In the genomic region with DNA sequence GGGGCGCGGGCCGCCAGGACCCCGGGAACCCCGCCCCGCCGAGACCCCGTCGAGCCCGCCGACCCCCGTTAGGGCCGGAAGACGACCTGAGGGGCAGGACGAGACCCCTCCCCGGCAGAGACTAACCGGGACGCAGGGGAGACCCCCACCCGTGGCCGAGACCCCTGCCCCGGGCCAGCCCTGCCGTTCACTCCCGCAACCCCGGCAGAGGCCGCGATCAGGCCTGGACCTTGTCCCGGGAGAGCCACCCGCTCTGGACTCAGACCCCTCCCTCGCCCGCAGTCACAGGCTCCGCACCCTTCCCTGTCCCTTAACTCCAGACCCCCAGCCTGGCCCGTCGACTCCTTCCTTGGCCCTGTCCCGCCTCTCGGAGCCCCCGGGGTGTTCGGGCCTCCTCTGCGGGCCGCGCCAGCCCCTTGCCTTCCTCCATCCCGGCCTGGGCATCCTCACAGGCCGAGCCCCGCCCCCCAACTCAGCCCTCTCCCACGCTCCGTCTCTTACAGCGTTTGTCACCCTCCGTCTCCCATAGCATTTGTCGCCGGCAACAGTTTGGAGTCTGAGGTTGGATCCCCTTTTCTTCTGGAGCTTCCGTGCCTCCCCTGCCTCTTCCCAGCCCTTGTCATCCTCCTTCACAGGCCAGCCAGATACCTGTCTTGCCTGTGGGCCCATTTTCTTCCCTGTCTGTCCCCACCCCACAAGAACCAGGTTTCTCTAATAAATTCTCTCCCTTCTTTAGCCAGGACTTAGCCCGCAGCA, we compare ENCODE assay signal across 8 cellular contexts. TPM values are rescaled to one million over a fixed set of nuclear protein-coding genes. Genes with fewer than 3 reads are reported as not detected.
DNase-seq lines count a peak whose midpoint lies in the region; ATAC-seq, FAIRE-seq and TF ChIP-seq lines count a peak whose summit lies in the region.

No MANE protein-coding gene starts in this region.

- TF ChIP-seq RAD21 in GM12878 (IDR thresholded peaks at IDR 0.05; ENCODE audit: insufficient read depth, low read depth, low read length) (no peak), liver (IDR thresholded peaks at IDR 0.05) (no peak)

- H3K27me3 ChIP-seq in Caco-2 (replicated peaks; ENCODE audit: control insufficient read depth, insufficient read depth, low read length) (no peaks in the 10 kb centered on the region), GM12878 (replicated peaks in 1 of 2; ENCODE audit: control insufficient read depth in 2 of 2, insufficient read depth in 2 of 2, low read length in 1 of 2) (no peaks in the 10 kb centered on the region), liver (ENCODE audit: control insufficient read depth in 4 of 4, insufficient read depth in 4 of 4, low read length in 3 of 4) (no peaks in the 10 kb centered on the region), testis (no peaks in the 10 kb centered on the region)

- TF ChIP-seq CTCF in Caco-2 (IDR thresholded peaks at IDR 0.05; ENCODE audit: insufficient read depth in 1 of 2, low read depth in 1 of 2, low read length in 1 of 2, severe bottlenecking in 1 of 2, unreplicated experiment in 1 of 2) (no peak), GM12878 (IDR thresholded peaks at IDR 0.05 in 2 of 3, conservative IDR thresholded peaks at IDR 0.05 in 1 of 3; ENCODE audit: control insufficient read depth in 2 of 3, extremely low read depth in 1 of 3, insufficient read depth in 1 of 3, low read depth in 3 of 3, low read length in 3 of 3) (no peak), liver (IDR thresholded peaks at IDR 0.05; ENCODE audit: low read depth, low read length, missing input control) (no peak), testis (IDR thresholded peaks at IDR 0.05) (no peak)

- ATAC-seq in GM12878 (no peak), GM18873 (IDR thresholded peaks at IDR 0.05; ENCODE audit: low FRiP score, unreplicated experiment) (no peak), GM18868 (IDR thresholded peaks at IDR 0.05; ENCODE audit: unreplicated experiment) (no peak)

- H3K79me2 ChIP-seq in GM12878 (ENCODE audit: control insufficient read depth, insufficient read depth, low read length): no peaks in the 10 kb centered on the region

- peaks cover 21% of the 10 kb centered on the region for H3K4me1 Mint-ChIP-seq in Caco-2 (ENCODE audit: low read depth, unreplicated experiment)

- no peaks in the 10 kb centered on the region for H4K20me1 ChIP-seq in GM12878 (ENCODE audit: control insufficient read depth, insufficient read depth)

- peaks cover 15% of the 10 kb centered on the region for H3K4me1 ChIP-seq in Caco-2
- peaks cover 33% of the 10 kb centered on the region for H3K4me1 ChIP-seq in GM12878 (ENCODE audit: control insufficient read depth, insufficient read depth, low read length)
- H3K4me1 ChIP-seq in liver (ENCODE audit: control insufficient read depth in 4 of 4, insufficient read depth in 4 of 4, low read length in 3 of 4): peaks cover 27 to 61% (median 52%) of the 10 kb centered on the region in 4 donors
- H3K4me1 ChIP-seq in testis: peaks cover 20% of the 10 kb centered on the region

- peak overlapping the region; percentile 16 for H3K27ac Mint-ChIP-seq in Caco-2 (ENCODE audit: unreplicated experiment)

- no peak for FAIRE-seq in GM12878 (lab: Jason Lieb, UNC)

- no peak for TF ChIP-seq POLR2A in GM12878 (IDR thresholded peaks at IDR 0.05; ENCODE audit: low read depth, low read length)
- TF ChIP-seq POLR2A in testis (IDR thresholded peaks at IDR 0.05): no peak

- H3K27me3 Mint-ChIP-seq in Caco-2 (ENCODE audit: insufficient read depth, unreplicated experiment): no peaks in the 10 kb centered on the region

- POLR2A ChIA-PET in Caco-2 (lab: Charles Lee) (interaction anchor here (0.5 to 1.9 kb wide), 18 partner anchors 9 to 1698 kb away, joined by 3 to 11 read pairs (median 4); partner anchors contain the start of genes OPRL1, PPDPF, RGS19 and SAMD10), GM12878 (lab: Charles Lee) (interaction anchor here (0.5 to 3.0 kb wide), 5 partner anchors 10 to 535 kb away, joined by 3 to 11 read pairs (median 6); partner anchors contain the start of genes OPRL1 and RGS19)

- BruUV-seq in Caco-2 (replicated peaks; lab: Mats Ljungman, UMichigan) (TSS peak; percentile 78), GM12878 (replicated peaks; lab: Mats Ljungman, UMichigan) (TSS peak; percentile 74)

- RAD21 ChIA-PET in GM12878 (lab: Charles Lee; ENCODE audit: unreplicated experiment): interaction anchor here (1.0 to 2.3 kb wide), 7 partner anchors 16 to 198 kb away, joined by 3 to 8 read pairs (median 5); partner anchors contain the start of genes OPRL1, RGS19, TPD52L2 and UCKL1

- WGBS in GM12878 (ENCODE audit: insufficient coverage, insufficient replicate concordance, low lambda C conversion rate, missing lambda C conversion rate): 4% methylated on average over 51 of the region's 51 CpGs
- 2% methylated on average over 51 of the region's 51 CpGs for WGBS in liver
- 1% methylated on average over 31 to 44 of the region's 51 CpGs for WGBS in testis, 2 donors

- no peaks in the 10 kb centered on the region for H3K9me3 ChIP-seq in Caco-2
- no peaks in the 10 kb centered on the region for H3K9me3 ChIP-seq in GM12878 (replicated peaks; ENCODE audit: control insufficient read depth, insufficient read depth, low read length)
- H3K9me3 ChIP-seq in liver (ENCODE audit: control insufficient read depth in 4 of 4, low read length in 3 of 4): no peaks in the 10 kb centered on the region
- H3K9me3 ChIP-seq in testis: no peaks in the 10 kb centered on the region

- SMC1A ChIA-PET in GM12878 (lab: Charles Lee; ENCODE audit: uncharacterized antibody, unreplicated experiment): interaction anchor here (1.1 to 2.1 kb wide), 4 partner anchors 9 to 56 kb away, joined by 3 to 8 read pairs (median 6); partner anchors contain the start of gene RGS19

- H3K27ac ChIP-seq in GM12878 (ENCODE audit: control insufficient read depth, insufficient read depth) (peak overlapping the region; percentile 48), liver (ENCODE audit: low read depth in 1 of 2, low read length in 2 of 2) (peak overlapping the region; percentile 64 to 74), testis (peak overlapping the region; percentile 65 to 85)

- peak overlapping the region; percentile 65; the same call in 1 of the 2 replicates for H2AFZ ChIP-seq in GM12878 (ENCODE audit: control insufficient read depth, low read depth, low read length)

- intact Hi-C loops in Caco-2 (cut with micrococcal nuclease; ENCODE audit: unreplicated experiment): loop anchor here (1.0 to 10.0 kb wide), 5 partner anchors 14 to 169 kb away; partner anchors contain the start of genes DNAJC5, PRPF6, RGS19 and SOX18
- intact Hi-C loops in GM12878 (cut with micrococcal nuclease; ENCODE audit: unreplicated experiment): loop anchor here (2.0 kb wide), 1 partner anchor 15 kb away; the partner anchor contains the start of gene RGS19
- intact Hi-C loops in testis (cut with DNase I; ENCODE audit: low total_unique reads): no loop called here

- DNase-seq in Caco-2 (peak in 1 of 2 experiments; percentile 59), GM12878 (ENCODE audit: low read depth, low spot score) (no peak), testis (peak; percentile 69), T-helper 9 cell (no peak)
- no peak for DNase-seq in Jurkat, Clone E6-1 (ENCODE audit: low read depth, low spot score)

- peak overlapping the region; percentile 85 for H3K4me2 ChIP-seq in GM12878 (ENCODE audit: control insufficient read depth, insufficient read depth)

- in situ Hi-C loops in GM12878 (cut with MboI): no loop called here

- H3K36me3 ChIP-seq in Caco-2 (ENCODE audit: control insufficient read depth, insufficient read depth, low read length) (no peaks in the 10 kb centered on the region), GM12878 (ENCODE audit: control insufficient read depth in 2 of 2, insufficient read depth in 2 of 2, low read length in 1 of 2) (no peaks in the 10 kb centered on the region), liver (ENCODE audit: control insufficient read depth in 4 of 4, insufficient read depth in 3 of 4, low read depth in 1 of 4, low read length in 3 of 4) (no peaks in the 10 kb centered on the region), testis (ENCODE audit: low read depth, missing control alignments) (no peaks in the 10 kb centered on the region)

- H3K9me3 Mint-ChIP-seq in Caco-2 (ENCODE audit: unreplicated experiment): no peaks in the 10 kb centered on the region

- H3K4me3 Mint-ChIP-seq in Caco-2 (ENCODE audit: unreplicated experiment): peak overlapping the region; percentile 81

- H3K4me3 ChIP-seq in Caco-2 (ENCODE audit: low read depth, low read length) (peak overlapping the region; percentile 74), GM12878 (peak overlapping the region; percentile 74), liver (ENCODE audit: low read depth in 1 of 3, low read length in 3 of 3) (peak overlapping the region; percentile 71 to 89 (median 83)), testis (peak overlapping the region; percentile 86 to 91)
- H3K4me3 ChIP-seq in Jurkat, Clone E6-1 (ENCODE audit: low read length): peak overlapping the region; percentile 67

- CTCF ChIA-PET in Caco-2 (lab: Charles Lee) (interaction anchor here (0.6 to 6.2 kb wide), 18 partner anchors 7 to 526 kb away, joined by 3 to 101 read pairs (median 6); partner anchors contain the start of genes C20orf204, LKAAEAR1, OPRL1 and PRPF6), GM12878 (lab: Yijun Ruan, JAX) (interaction anchor here (1.0 to 1.4 kb wide), 5 partner anchors 15 to 83 kb away, joined by 3 to 7 read pairs (median 5); partner anchors contain the start of gene PRPF6)

- H3K36me3 Mint-ChIP-seq in Caco-2 (ENCODE audit: insufficient read depth, unreplicated experiment): no peaks in the 10 kb centered on the region

- H3K9ac ChIP-seq in GM12878 (ENCODE audit: control insufficient read depth, insufficient read depth, low read length) (peak overlapping the region; percentile 82), liver (ENCODE audit: low read depth in 1 of 2, low read length in 2 of 2) (peak overlapping the region; percentile 52 to 85)

- no peak for TF ChIP-seq EP300 in GM12878 (IDR thresholded peaks at IDR 0.05; ENCODE audit: borderline replicate concordance in 1 of 2, control insufficient read depth in 1 of 2, low read depth in 2 of 2, low read length in 2 of 2)

RNA-seq across cellular contexts. Expression of gene TCEA2, which starts 0.6 kb away (rescaled TPM):
- 39.9 and 48.3 TPM in 2 replicates for total RNA-seq in Caco-2 (2022)
- 42.6 TPM for polyA plus RNA-seq in Jurkat, Clone E6-1 (2012; ENCODE audit: insufficient read depth, insufficient read length)
- 10.1 and 12.7 TPM in 2 replicates for total RNA-seq in GM12878 (2013; cell fraction: nucleolus; rRNA removed)
- total RNA-seq in GM12878 (2014; rRNA removed): 13.4 and 17.2 TPM in 2 replicates
- 8.8 and 9.3 TPM in 2 replicates for total RNA-seq in GM12878 (2014; rRNA removed; fragmentation: Illumina TruSeq; extraction: Trizol)
- 38.0 and 42.5 TPM in 2 replicates for total RNA-seq in GM12878 (2021)
- 23.0 TPM for polyA plus RNA-seq in GM12878 (2011; ENCODE audit: low read depth)
- 11.4 and 13.2 TPM in 2 replicates for polyA plus RNA-seq in GM12878 (2011; rRNA removed)
- 25.9 and 26.5 TPM in 2 replicates for polyA plus RNA-seq in GM12878 (2011; cell fraction: cytosol; rRNA removed)
- polyA plus RNA-seq in GM12878 (2011; cell fraction: nucleus; rRNA removed): 84.3 and 88.7 TPM in 2 replicates
- polyA plus RNA-seq in GM12878 (2012): 27.4 and 30.3 TPM in 2 replicates
- polyA plus RNA-seq in GM12878 (2014; fragmentation: Illumina TruSeq; extraction: Trizol): 2.8 and 10.8 TPM in 2 replicates
- 10 to 100 TPM in 1 of 2 experiments, 1 to 10 TPM in 1; 3.4 to 12.3 TPM for polyA plus RNA-seq in GM12878 (2014; fragmentation: Nextera tagmentation; extraction: Ambion mirVana)
- 17.8 and 26.0 TPM in 2 replicates for polyA plus RNA-seq in GM12878 (2014; rRNA removed)
- polyA plus RNA-seq in GM12878 (2016; fragmentation: Nextera tagmentation; extraction: Ambion mirVana): 10 to 100 TPM; 21.2 to 22.0 TPM
- polyA minus RNA-seq in GM12878 (2011; rRNA and poly(A)+ RNA removed): 7.1 and 14.5 TPM in 2 replicates
- 6.0 and 6.2 TPM in 2 replicates for polyA minus RNA-seq in GM12878 (2011; cell fraction: cytosol; rRNA and poly(A)+ RNA removed)
- 15.2 and 18.4 TPM in 2 replicates for polyA minus RNA-seq in GM12878 (2011; cell fraction: nucleus; rRNA and poly(A)+ RNA removed)
- 1 to 10 TPM; 4.6 to 6.4 TPM for total RNA-seq in liver
- 10 to 100 TPM; 17.2 to 22.6 TPM for polyA plus RNA-seq in liver
- total RNA-seq in testis: 100 to 1,000 TPM in 1 of 2 donors, 10 to 100 TPM in 1; 94.5 to 126 TPM
- polyA plus RNA-seq in testis (ENCODE audit: insufficient read depth, low read depth, low replicate concordance): 171 TPM

RNA-seq across cellular contexts. Expression of gene SOX18, which starts 14.1 kb away (rescaled TPM):
- 0.44 and 0.84 TPM in 2 replicates for total RNA-seq in Caco-2 (2022)
- not detected for polyA plus RNA-seq in Jurkat, Clone E6-1 (2012; ENCODE audit: insufficient read depth, insufficient read length)
- total RNA-seq in GM12878 (2013; cell fraction: nucleolus; rRNA removed): 25.0 and 25.2 TPM in 2 replicates
- 0.16 and 0.28 TPM in 2 replicates for total RNA-seq in GM12878 (2014; rRNA removed)
- total RNA-seq in GM12878 (2014; rRNA removed; fragmentation: Illumina TruSeq; extraction: Trizol): 0.09 TPM in 2 replicates
- 5.6 TPM in 2 replicates for total RNA-seq in GM12878 (2021)
- polyA plus RNA-seq in GM12878 (2011; ENCODE audit: low read depth): 0.13 TPM
- polyA plus RNA-seq in GM12878 (2011; rRNA removed): 0.24 and 0.53 TPM in 2 replicates
- polyA plus RNA-seq in GM12878 (2011; cell fraction: cytosol; rRNA removed): 1.7 and 2.7 TPM in 2 replicates
- polyA plus RNA-seq in GM12878 (2011; cell fraction: nucleus; rRNA removed): 6.0 and 7.2 TPM in 2 replicates
- polyA plus RNA-seq in GM12878 (2012): 1.3 and 2.5 TPM in 2 replicates
- not detected in 2 replicates for polyA plus RNA-seq in GM12878 (2014; fragmentation: Illumina TruSeq; extraction: Trizol)
- polyA plus RNA-seq in GM12878 (2014; fragmentation: Nextera tagmentation; extraction: Ambion mirVana): under 1 TPM; 0.05 TPM
- 2.1 and 2.2 TPM in 2 replicates for polyA plus RNA-seq in GM12878 (2014; rRNA removed)
- polyA plus RNA-seq in GM12878 (2016; fragmentation: Nextera tagmentation; extraction: Ambion mirVana): not detected
- polyA minus RNA-seq in GM12878 (2011; rRNA and poly(A)+ RNA removed): 0.37 and 0.46 TPM in 2 replicates
- 5.1 and 8.3 TPM in 2 replicates for polyA minus RNA-seq in GM12878 (2011; cell fraction: cytosol; rRNA and poly(A)+ RNA removed)
- 1.6 and 3.3 TPM in 2 replicates for polyA minus RNA-seq in GM12878 (2011; cell fraction: nucleus; rRNA and poly(A)+ RNA removed)
- total RNA-seq in liver: 1 to 10 TPM; 2.1 to 3.1 TPM
- polyA plus RNA-seq in liver: 1 to 10 TPM; 1.1 to 5.8 TPM
- 10 to 100 TPM in 1 of 2 donors, 1 to 10 TPM in 1; 6.1 to 17.1 TPM for total RNA-seq in testis
- polyA plus RNA-seq in testis (ENCODE audit: insufficient read depth, low read depth, low replicate concordance): 7.9 TPM

RNA-seq across cellular contexts. Expression of gene RGS19, which starts 15.8 kb away (rescaled TPM):
- total RNA-seq in Caco-2 (2022) (29.3 and 34.3 TPM in 2 replicates), GM12878 (2014; rRNA removed) (56.0 and 62.4 TPM in 2 replicates), GM12878 (2014; rRNA removed; fragmentation: Illumina TruSeq; extraction: Trizol) (15.2 and 15.3 TPM in 2 replicates), GM12878 (2021) (47.1 and 51.0 TPM in 2 replicates), liver (10 to 100 TPM in 1 of 2 donors, 1 to 10 TPM in 1; 6.7 to 12.9 TPM), testis (10 to 100 TPM in 1 of 2 donors, 1 to 10 TPM in 1; 4.4 to 10.4 TPM)
- polyA plus RNA-seq in Jurkat, Clone E6-1 (2012; ENCODE audit: insufficient read depth, insufficient read length): 35.4 TPM
- 36.2 and 39.2 TPM in 2 replicates for total RNA-seq in GM12878 (2013; cell fraction: nucleolus; rRNA removed)
- polyA plus RNA-seq in GM12878 (2011; ENCODE audit: low read depth): 7.5 TPM
- polyA plus RNA-seq in GM12878 (2011; rRNA removed) (22.6 and 34.7 TPM in 2 replicates), GM12878 (2014; fragmentation: Illumina TruSeq; extraction: Trizol) (4.7 and 9.6 TPM in 2 replicates), GM12878 (2014; fragmentation: Nextera tagmentation; extraction: Ambion mirVana) (1 to 10 TPM in 1 of 2 experiments, under 1 TPM in 1; 0.82 to 3.3 TPM), GM12878 (2014; rRNA removed) (61.4 and 64.3 TPM in 2 replicates), GM12878 (2016; fragmentation: Nextera tagmentation; extraction: Ambion mirVana) (10 to 100 TPM; 45.0 to 53.5 TPM), liver (1 to 10 TPM; 4.9 to 5.9 TPM), testis (ENCODE audit: insufficient read depth, low read depth, low replicate concordance) (7.3 TPM)
- polyA plus RNA-seq in GM12878 (2011; cell fraction: cytosol; rRNA removed): 51.6 and 94.5 TPM in 2 replicates
- polyA plus RNA-seq in GM12878 (2011; cell fraction: nucleus; rRNA removed): 56.1 and 57.8 TPM in 2 replicates
- polyA plus RNA-seq in GM12878 (2012): 39.7 and 39.8 TPM in 2 replicates
- 21.4 and 38.2 TPM in 2 replicates for polyA minus RNA-seq in GM12878 (2011; rRNA and poly(A)+ RNA removed)
- 21.9 and 23.7 TPM in 2 replicates for polyA minus RNA-seq in GM12878 (2011; cell fraction: cytosol; rRNA and poly(A)+ RNA removed)
- polyA minus RNA-seq in GM12878 (2011; cell fraction: nucleus; rRNA and poly(A)+ RNA removed): 14.7 and 21.8 TPM in 2 replicates

RNA-seq across cellular contexts. Expression of gene OPRL1, which starts 16.3 kb away (rescaled TPM):
- total RNA-seq in Caco-2 (2022) (0.51 and 0.59 TPM in 2 replicates), GM12878 (2014; rRNA removed) (0.34 and 0.38 TPM in 2 replicates), GM12878 (2014; rRNA removed; fragmentation: Illumina TruSeq; extraction: Trizol) (0.09 and 0.14 TPM in 2 replicates), GM12878 (2021) (0.41 and 0.51 TPM in 2 replicates), liver (under 1 TPM; 0.42 to 0.79 TPM), testis (1 to 10 TPM; 6.0 to 7.7 TPM)
- 5.0 TPM for polyA plus RNA-seq in Jurkat, Clone E6-1 (2012; ENCODE audit: insufficient read depth, insufficient read length)
- total RNA-seq in GM12878 (2013; cell fraction: nucleolus; rRNA removed): 0.69 and 0.71 TPM in 2 replicates
- polyA plus RNA-seq in GM12878 (2011; ENCODE audit: low read depth): 0.29 TPM
- polyA plus RNA-seq in GM12878 (2011; rRNA removed) (0.14 and 0.38 TPM in 2 replicates), GM12878 (2014; fragmentation: Illumina TruSeq; extraction: Trizol) (0.15 TPM in 1 of 2 replicates, not detected in the other), GM12878 (2014; fragmentation: Nextera tagmentation; extraction: Ambion mirVana) (under 1 TPM in 1 of 2 experiments, not detected in 1; 0.04 TPM), GM12878 (2014; rRNA removed) (0.27 and 0.36 TPM in 2 replicates), GM12878 (2016; fragmentation: Nextera tagmentation; extraction: Ambion mirVana) (under 1 TPM; 0.12 to 0.24 TPM), liver (under 1 TPM; 0.04 to 0.28 TPM), testis (ENCODE audit: insufficient read depth, low read depth, low replicate concordance) (9.4 TPM)
- 0.42 and 0.48 TPM in 2 replicates for polyA plus RNA-seq in GM12878 (2011; cell fraction: cytosol; rRNA removed)
- 0.97 and 1.1 TPM in 2 replicates for polyA plus RNA-seq in GM12878 (2011; cell fraction: nucleus; rRNA removed)
- polyA plus RNA-seq in GM12878 (2012): 0.58 and 0.86 TPM in 2 replicates
- 0.37 and 0.88 TPM in 2 replicates for polyA minus RNA-seq in GM12878 (2011; rRNA and poly(A)+ RNA removed)
- polyA minus RNA-seq in GM12878 (2011; cell fraction: cytosol; rRNA and poly(A)+ RNA removed): 0.31 TPM in 1 of 2 replicates, not detected in the other
- 0.19 and 0.24 TPM in 2 replicates for polyA minus RNA-seq in GM12878 (2011; cell fraction: nucleus; rRNA and poly(A)+ RNA removed)

RNA-seq across cellular contexts. Expression of gene LKAAEAR1, which starts 20.6 kb away (rescaled TPM):
- total RNA-seq in Caco-2 (2022) (not detected in 2 replicates), GM12878 (2014; rRNA removed) (not detected in 2 replicates), GM12878 (2014; rRNA removed; fragmentation: Illumina TruSeq; extraction: Trizol) (not detected in 2 replicates), GM12878 (2021) (not detected in 2 replicates), liver (not detected), testis (10 to 100 TPM; 45.3 to 89.9 TPM)
- 1.2 TPM for polyA plus RNA-seq in Jurkat, Clone E6-1 (2012; ENCODE audit: insufficient read depth, insufficient read length)
- not detected in 2 replicates for total RNA-seq in GM12878 (2013; cell fraction: nucleolus; rRNA removed)
- polyA plus RNA-seq in GM12878 (2011; ENCODE audit: low read depth): not detected
- polyA plus RNA-seq in GM12878 (2011; rRNA removed) (not detected in 2 replicates), GM12878 (2014; fragmentation: Illumina TruSeq; extraction: Trizol) (not detected in 2 replicates), GM12878 (2014; fragmentation: Nextera tagmentation; extraction: Ambion mirVana) (not detected), GM12878 (2014; rRNA removed) (not detected in 2 replicates), GM12878 (2016; fragmentation: Nextera tagmentation; extraction: Ambion mirVana) (not detected), liver (under 1 TPM in 1 of 2 donors, not detected in 1; 0.08 TPM), testis (ENCODE audit: insufficient read depth, low read depth, low replicate concordance) (6.6 TPM)
- not detected in 2 replicates for polyA plus RNA-seq in GM12878 (2011; cell fraction: cytosol; rRNA removed)
- polyA plus RNA-seq in GM12878 (2011; cell fraction: nucleus; rRNA removed): not detected in 2 replicates
- polyA plus RNA-seq in GM12878 (2012): not detected in 2 replicates
- not detected in 2 replicates for polyA minus RNA-seq in GM12878 (2011; rRNA and poly(A)+ RNA removed)
- not detected in 2 replicates for polyA minus RNA-seq in GM12878 (2011; cell fraction: cytosol; rRNA and poly(A)+ RNA removed)
- not detected in 2 replicates for polyA minus RNA-seq in GM12878 (2011; cell fraction: nucleus; rRNA and poly(A)+ RNA removed)
